ENCODE assay signal across 1 cellular context in genomic region chr21:38424333-38424732, GRCh38.
TF ChIP-seq lines count a peak whose summit lies in the region.

No MANE protein-coding gene starts in this region.

TF ChIP-seq in HepG2, 621 proteins besides CTCF, POLR2A, EP300 and RAD21 (continued from another document):
- TF ChIP-seq REST (IDR thresholded peaks at IDR 0.05; ENCODE audit: borderline replicate concordance in 1 of 2, low read depth in 1 of 2, low read length in 2 of 2) (no peak), ZNF274 (CRISPR knock-in tag; IDR thresholded peaks at IDR 0.05) (no peak), ZNF501 (CRISPR knock-in tag; IDR thresholded peaks at IDR 0.05) (no peak), ZFX (CRISPR knock-in tag; IDR thresholded peaks at IDR 0.05; ENCODE audit: low read depth) (no peak), SCMH1 (CRISPR knock-in tag; IDR thresholded peaks at IDR 0.05; ENCODE audit: borderline replicate concordance) (no peak), ZNF614 (CRISPR knock-in tag; IDR thresholded peaks at IDR 0.05; ENCODE audit: borderline replicate concordance) (no peak), ZXDC (CRISPR knock-in tag; IDR thresholded peaks at IDR 0.05) (no peak), MAFG (CRISPR knock-in tag; IDR thresholded peaks at IDR 0.05) (no peak), HNF4A (CRISPR knock-in tag; IDR thresholded peaks at IDR 0.05) (no peak), ELF3 (CRISPR knock-in tag; IDR thresholded peaks at IDR 0.05) (no peak), ZNF253 (CRISPR knock-in tag; IDR thresholded peaks at IDR 0.05; ENCODE audit: borderline replicate concordance) (no peak), MAX (IDR thresholded peaks at IDR 0.05) (no peak), ZSCAN9 (CRISPR knock-in tag; IDR thresholded peaks at IDR 0.05; ENCODE audit: borderline replicate concordance) (no peak), ZNF550 (CRISPR knock-in tag; IDR thresholded peaks at IDR 0.05; ENCODE audit: borderline replicate concordance) (no peak)
